ENCODE assay signal across 8 cellular contexts in genomic region chr16:21370791-21371190, GRCh38.
A peak's percentile ranks its signal among the peaks of the same experiment; 100 is the strongest.
DNase-seq lines count a peak whose midpoint lies in the region; TF ChIP-seq lines count a peak whose summit lies in the region.
"Not testable (repeated sequence)": the region's sequence is repeated elsewhere in the genome, so short reads cannot be mapped to it uniquely, and the experiment has no call there.

No MANE protein-coding gene starts in this region.

- peak; percentile 2 for DNase-seq in AG04450 (ENCODE audit: low read depth, low spot score)
- DNase-seq in ELR (ENCODE audit: low read depth): peak; percentile 62
- DNase-seq in HFFc6: peak; percentile 46
- peak; percentile 19 for DNase-seq in NCI-H2171 treated with DMSO at 0.1 percent for 48 hours (lab: John Stamatoyannopoulos, UW)
- peak; percentile 44 for DNase-seq in T1000 (lab: John Stamatoyannopoulos, UW)
- peak; percentile 72 for DNase-seq in astrocyte of the spinal cord (ENCODE audit: low read depth, low spot score)
- peak; percentile 74 for DNase-seq in fibroblast of mammary gland (ENCODE audit: low read depth)
- DNase-seq in kidney epithelial cell (ENCODE audit: low read depth): peak; percentile 16

- H3K4me3 ChIP-seq in AG04450 (ENCODE audit: low read depth, low read length); astrocyte of the spinal cord (ENCODE audit: low read depth, low read length); fibroblast of mammary gland (ENCODE audit: control insufficient read depth, low read depth, low read length); kidney epithelial cell (ENCODE audit: low read depth, low read length): not testable (repeated sequence)

- H3K9me3 Mint-ChIP-seq in HFFc6: not testable (repeated sequence)

- POLR2A ChIA-PET in AG04450 (lab: Yijun Ruan, JAX): not testable (repeated sequence)

- H3K36me3 ChIP-seq in kidney epithelial cell (ENCODE audit: control insufficient read depth, insufficient read depth, low read length): not testable (repeated sequence)

- CTCF ChIA-PET in AG04450 (lab: Charles Lee): not testable (repeated sequence)

- peak overlapping the region; percentile 64; the same call in 1 of the 2 replicates for H3K27ac Mint-ChIP-seq in HFFc6

- not testable (repeated sequence) for H3K4me3 Mint-ChIP-seq in HFFc6

- H3K27me3 ChIP-seq in AG04450 (ENCODE audit: control insufficient read depth, insufficient read depth, low read length); kidney epithelial cell (ENCODE audit: control insufficient read depth, insufficient read depth, low read length): not testable (repeated sequence)

- not testable (repeated sequence) for H3K9me3 ChIP-seq in AG04450 (ENCODE audit: control insufficient read depth, insufficient read depth, low read length)

- not testable (repeated sequence) for TF ChIP-seq CTCF in AG04450 (IDR thresholded peaks at IDR 0.05; ENCODE audit: low read depth, low read length); HFFc6 (IDR thresholded peaks at IDR 0.05); astrocyte of the spinal cord (IDR thresholded peaks at IDR 0.05; ENCODE audit: low read depth, low read length); fibroblast of mammary gland (conservative IDR thresholded peaks at IDR 0.05; ENCODE audit: control insufficient read depth, insufficient read depth, low read depth, low read length); kidney epithelial cell (IDR thresholded peaks at IDR 0.05; ENCODE audit: insufficient read depth, low read length, poor library complexity, severe bottlenecking)

- in situ Hi-C loops in astrocyte of the spinal cord (cut with HindIII; ENCODE audit: low sequenced_read_pairs): not testable (repeated sequence)

- H3K36me3 Mint-ChIP-seq in HFFc6 (ENCODE audit: low read depth): not testable (repeated sequence)

- not testable (repeated sequence) for H3K4me1 Mint-ChIP-seq in HFFc6 (ENCODE audit: low read depth)

- not testable (repeated sequence) for H3K27me3 Mint-ChIP-seq in HFFc6 (ENCODE audit: insufficient read depth)

- not testable (repeated sequence) for H3K27ac ChIP-seq in AG04450 (ENCODE audit: low read depth, low read length)

Comparison
In these comparisons a context has a peak if more than half of its experiments do, and no peak if none do; other contexts are left out.
1. DNase-seq: peak in every context shown above with its lines; median percentile 74 in fibroblast of mammary gland; 72 in astrocyte of the spinal cord; 62 in ELR; 46 in HFFc6; 44 in T1000; 19 in NCI-H2171 treated with DMSO at 0.1 percent for 48 hours; 16 in kidney epithelial cell; 2 in AG04450.